Comparison of ENCODE assay signal across 22 cellular contexts in the genomic region with DNA sequence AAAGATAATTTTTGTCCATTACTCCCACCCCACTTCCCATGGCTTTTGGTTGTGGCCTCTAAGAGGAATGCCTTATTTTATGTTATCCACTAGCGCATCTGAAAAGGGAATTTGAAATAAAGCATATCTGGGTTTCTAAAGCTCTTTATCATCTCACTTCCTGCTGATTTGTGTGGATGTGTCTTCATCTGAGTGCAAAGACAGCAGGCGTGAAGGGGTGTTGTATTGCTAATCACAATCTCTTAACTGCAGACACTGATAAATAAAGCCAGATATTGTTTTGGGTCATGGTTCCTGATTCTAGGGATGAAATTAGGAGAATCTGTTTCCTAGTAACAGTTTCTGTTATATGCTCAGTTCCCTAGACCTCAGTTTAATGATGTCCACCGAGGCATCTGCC.
"Had no signal": no experiment of that assay in that cellular context is flagged by ENCODE, and none has a peak within 500 bp of the region (broad histone marks: within the 10 kb centered on the region; RNA-seq: fewer than 3 reads in every experiment).

No MANE protein-coding gene starts in this region.

- ATAC-seq: esophagus mucosa, gastrocnemius medialis, heart right ventricle, left cardiac atrium, left lung, left ventricle myocardium superior, lower lobe of right lung had no signal

- H3K27ac ChIP-seq: coronary artery, dorsolateral prefrontal cortex, epithelial cell of prostate, esophagus squamous epithelium, gastrocnemius medialis, heart right ventricle, left lung, lower lobe of right lung had no signal

- DNase-seq: dermis blood vessel endothelial cell; dorsolateral prefrontal cortex; effector CD4-positive, alpha-beta T cell; effector memory CD4-positive, alpha-beta T cell; erythroblast; esophagus squamous epithelium; foreskin fibroblast; foreskin melanocyte; gastrocnemius medialis; glutamatergic neuron; head of caudate nucleus; heart right ventricle; hippocampal formation; left cardiac atrium; left lung; left ventricle myocardium superior; lower lobe of right lung; mesenchymal stem cell; midbrain had no signal

- H3K36me3 ChIP-seq: esophagus squamous epithelium, gastrocnemius medialis, heart right ventricle, left lung, lower lobe of right lung had no signal

- H3K9me3 ChIP-seq: esophagus squamous epithelium, gastrocnemius medialis, heart right ventricle, left lung, lower lobe of right lung had no signal

- H3K27me3 ChIP-seq: esophagus squamous epithelium, gastrocnemius medialis, heart right ventricle, left lung had no signal

- H3K4me3 ChIP-seq: coronary artery, dorsolateral prefrontal cortex, esophagus squamous epithelium, gastrocnemius medialis, heart right ventricle, left lung, lower lobe of right lung had no signal

- H3K4me1 ChIP-seq: esophagus squamous epithelium, gastrocnemius medialis, heart right ventricle, left lung, lower lobe of right lung had no signal
